In the genomic region with DNA sequence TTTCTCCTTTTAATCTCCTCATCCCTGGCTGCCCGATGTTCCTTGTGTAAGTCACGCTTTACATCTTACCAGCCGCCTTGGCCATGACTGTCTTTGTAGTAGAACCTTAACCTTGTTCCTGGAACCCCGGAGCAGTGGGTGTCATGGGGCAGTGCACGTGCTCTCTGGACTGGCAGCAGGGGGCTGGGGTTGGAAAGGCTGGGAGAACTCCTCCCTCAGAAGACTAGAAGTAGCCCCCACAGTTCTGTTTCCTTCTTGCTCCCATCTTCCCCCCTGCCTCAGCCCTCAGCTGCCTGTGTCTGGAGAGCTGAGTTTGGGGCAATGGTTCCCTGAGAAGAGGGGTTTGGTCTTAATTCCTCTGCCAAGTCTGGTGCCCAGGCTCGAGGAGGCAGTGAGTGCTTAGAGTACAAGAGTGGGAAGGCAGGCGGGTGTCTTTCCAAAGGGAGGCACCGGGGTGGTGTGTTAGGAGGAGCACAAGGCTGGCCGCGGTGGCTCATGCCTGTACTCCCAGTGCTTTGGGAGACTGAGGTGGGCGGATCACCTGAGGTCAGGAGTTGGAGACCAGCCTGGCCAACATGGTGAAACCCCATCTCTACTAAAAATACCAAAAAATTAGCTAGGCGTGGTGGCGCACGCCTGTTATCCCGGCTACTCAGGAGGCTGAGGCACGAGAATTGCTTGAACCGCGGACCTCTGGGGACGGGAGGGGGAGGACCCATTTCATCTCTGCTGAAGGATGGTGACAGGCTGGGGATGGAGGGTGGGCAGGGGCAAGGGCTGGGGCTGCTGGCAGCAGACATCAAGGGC, we compare ENCODE assay signal across 15 cellular contexts.
"Had no signal": no experiment of that assay in that cellular context is flagged by ENCODE, and none has a peak within 500 bp of the region (broad histone marks: within the 10 kb centered on the region; RNA-seq: fewer than 3 reads in every experiment).

No MANE protein-coding gene starts in this region.

- H3K4me1 Mint-ChIP-seq: activated CD8-positive, alpha-beta memory T cell treated with anti-CD3 and anti-CD28 coated beads, Interleukin-2, amount 10 ng/mL, durations not matched to agents 7 days and 5 days; activated naive CD8-positive, alpha-beta T cell treated with anti-CD3 and anti-CD28 coated beads for 36 hours had no signal

- H3K36me3 ChIP-seq: esophagus squamous epithelium, lower lobe of right lung, pancreas, transverse colon had no signal

- ATAC-seq: activated CD8-positive, alpha-beta memory T cell treated with anti-CD3 and anti-CD28 coated beads, Interleukin-2, amount 10 ng/mL, durations not matched to agents 7 days and 5 days; stimulated activated memory B cell treated with anti-CD40 and anti-IgM and Interleukin-4, amounts not matched to agents 10 μg/mL and 1 μg/mL and 100 μg/mL, for 72 hours; T-helper 17 cell had no signal

- H3K27ac ChIP-seq: lower lobe of right lung, pancreas had no signal

- H3K27me3 Mint-ChIP-seq: activated CD8-positive, alpha-beta memory T cell treated with anti-CD3 and anti-CD28 coated beads, Interleukin-2, amount 10 ng/mL, durations not matched to agents 7 days and 5 days; activated naive CD8-positive, alpha-beta T cell treated with anti-CD3 and anti-CD28 coated beads for 36 hours; naive thymus-derived CD4-positive, alpha-beta T cell; stimulated activated memory B cell treated with anti-CD40 and anti-IgM and Interleukin-4, amounts not matched to agents 10 μg/mL and 1 μg/mL and 100 μg/mL, for 72 hours; T-helper 17 cell had no signal

- H3K27me3 ChIP-seq: esophagus squamous epithelium, pancreas, transverse colon had no signal

- H3K4me3 ChIP-seq: esophagus squamous epithelium, lower lobe of right lung, pancreas, smooth muscle cell, transverse colon had no signal

- H3K9me3 ChIP-seq: esophagus squamous epithelium, pancreas, transverse colon had no signal

- H3K4me1 ChIP-seq: pancreas had no signal

- H3K9me3 Mint-ChIP-seq: immature natural killer cell; stimulated activated memory B cell treated with anti-CD40 and anti-IgM and Interleukin-4, amounts not matched to agents 10 μg/mL and 1 μg/mL and 100 μg/mL, for 72 hours had no signal

- H3K4me3 Mint-ChIP-seq: activated CD8-positive, alpha-beta memory T cell treated with anti-CD3 and anti-CD28 coated beads, Interleukin-2, amount 10 ng/mL, durations not matched to agents 7 days and 5 days; activated naive CD8-positive, alpha-beta T cell treated with anti-CD3 and anti-CD28 coated beads for 36 hours; immature natural killer cell; naive thymus-derived CD4-positive, alpha-beta T cell; stimulated activated memory B cell treated with anti-CD40 and anti-IgM and Interleukin-4, amounts not matched to agents 10 μg/mL and 1 μg/mL and 100 μg/mL, for 72 hours; T-helper 17 cell had no signal

- DNase-seq: activated CD4-positive, alpha-beta T cell treated with anti-CD3 and anti-CD28 coated beads, Interleukin-2, amount 50 U/mL, for 1 hour; activated CD8-positive, alpha-beta memory T cell treated with anti-CD3 and anti-CD28 coated beads, Interleukin-2, amount 10 ng/mL, durations not matched to agents 7 days and 5 days; activated gamma-delta T cell; activated naive CD8-positive, alpha-beta T cell treated with anti-CD3 and anti-CD28 coated beads for 36 hours; activated T-cell treated with anti-CD3 and anti-CD28 coated beads, Interleukin-2, amount 50 U/mL, for 48 hours; esophagus squamous epithelium; glutamatergic neuron; immature natural killer cell; lower lobe of right lung; naive thymus-derived CD4-positive, alpha-beta T cell; pancreas; T-helper 17 cell had no signal

- H3K27ac Mint-ChIP-seq: activated CD8-positive, alpha-beta memory T cell treated with anti-CD3 and anti-CD28 coated beads, Interleukin-2, amount 10 ng/mL, durations not matched to agents 7 days and 5 days; immature natural killer cell; stimulated activated memory B cell treated with anti-CD40 and anti-IgM and Interleukin-4, amounts not matched to agents 10 μg/mL and 1 μg/mL and 100 μg/mL, for 72 hours; T-helper 17 cell had no signal
